Comparison of ENCODE assay signal across 12 cellular contexts in the genomic region with DNA sequence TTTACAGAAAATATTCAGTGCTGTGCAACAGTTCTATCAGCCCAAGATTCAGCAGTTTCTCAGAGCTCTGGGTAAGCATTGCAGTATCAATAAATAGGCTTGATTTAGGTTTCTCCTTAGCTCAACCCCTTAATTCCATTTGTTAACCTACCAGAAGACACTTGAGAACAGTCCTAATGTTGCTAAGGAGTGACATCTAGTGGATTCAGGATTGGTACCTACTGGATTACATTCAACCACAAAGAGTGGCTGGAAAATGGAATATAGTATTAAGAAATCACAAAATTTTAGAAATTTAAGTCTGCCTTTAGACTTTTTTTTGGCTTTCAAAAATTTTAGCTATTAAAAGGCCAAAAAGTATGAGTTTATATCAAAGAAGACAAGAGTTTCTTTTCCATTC. TPM values are rescaled to one million over a fixed set of nuclear protein-coding genes. Genes with fewer than 3 reads are reported as not detected.
DNase-seq lines count a peak whose midpoint lies in the region; ATAC-seq lines count a peak whose summit lies in the region.
"Had no signal": no experiment of that assay in that cellular context is flagged by ENCODE, and none has a peak within 500 bp of the region (broad histone marks: within the 10 kb centered on the region; RNA-seq: fewer than 3 reads in every experiment).

No MANE protein-coding gene starts in this region.

- peaks cover 35% of the 10 kb centered on the region for H3K4me1 Mint-ChIP-seq in activated CD4-positive, alpha-beta T cell treated with anti-CD3 and anti-CD28 coated beads, Interleukin-2, amount 10 ng/mL, durations not matched to agents 24 days and 14 days
- H3K4me1 Mint-ChIP-seq: H9 had no signal

- in situ Hi-C loops in SK-MEL-5 (cut with HindIII; ENCODE audit: low pct_unique_long_range_greater_than_20kb, low sequenced_read_pairs): no loop called here

- H3K4me3 ChIP-seq in skeletal muscle cell (ENCODE audit: low read depth, low read length): no peak overlapping the region
- H3K4me3 ChIP-seq: BLaER1 had no signal

- no peak for ATAC-seq in activated naive CD4-positive, alpha-beta T cell treated with anti-CD3 and anti-CD28 coated beads, Interleukin-2, amount 50 U/mL, for 72 hours

- no peaks in the 10 kb centered on the region for H3K27me3 Mint-ChIP-seq in activated CD4-positive, alpha-beta T cell treated with anti-CD3 and anti-CD28 coated beads, Interleukin-2, amount 10 ng/mL, durations not matched to agents 24 days and 14 days
- H3K27me3 Mint-ChIP-seq: dendritic cell treated with granulocyte-macrophage colony-stimulating factor and Interleukin-4, amounts not matched to agents 40 ng/mL and 50 ng/mL, for 4 days had no signal

- peaks cover 71% of the 10 kb centered on the region for H3K36me3 Mint-ChIP-seq in activated CD4-positive, alpha-beta T cell treated with anti-CD3 and anti-CD28 coated beads, Interleukin-2, amount 10 ng/mL, durations not matched to agents 24 days and 14 days (ENCODE audit: low read depth)
- H3K36me3 Mint-ChIP-seq in activated naive CD4-positive, alpha-beta T cell treated with anti-CD3 and anti-CD28 coated beads, Interleukin-2, amount 50 U/mL, for 72 hours: peaks cover 39 to 55% of the 10 kb centered on the region in 2 donors

- intact Hi-C loops in activated CD4-positive, alpha-beta T cell treated with anti-CD3 and anti-CD28 coated beads, Interleukin-2, amount 10 ng/mL, durations not matched to agents 24 days and 14 days (cut with micrococcal nuclease): no loop called here

- H3K27ac Mint-ChIP-seq in activated CD4-positive, alpha-beta T cell treated with anti-CD3 and anti-CD28 coated beads, Interleukin-2, amount 10 ng/mL, durations not matched to agents 24 days and 14 days: peak overlapping the region; percentile 86
- no peak overlapping the region for H3K27ac Mint-ChIP-seq in activated naive CD4-positive, alpha-beta T cell treated with anti-CD3 and anti-CD28 coated beads, Interleukin-2, amount 50 U/mL, for 72 hours
- H3K27ac Mint-ChIP-seq: dendritic cell treated with granulocyte-macrophage colony-stimulating factor and Interleukin-4, amounts not matched to agents 40 ng/mL and 50 ng/mL, for 4 days; H9 had no signal

- no peak overlapping the region for H3K4me3 Mint-ChIP-seq in activated CD4-positive, alpha-beta T cell treated with anti-CD3 and anti-CD28 coated beads, Interleukin-2, amount 10 ng/mL, durations not matched to agents 24 days and 14 days
- H3K4me3 Mint-ChIP-seq: dendritic cell treated with granulocyte-macrophage colony-stimulating factor and Interleukin-4, amounts not matched to agents 40 ng/mL and 50 ng/mL, for 4 days; H9 had no signal

- no peak for DNase-seq in activated CD4-positive, alpha-beta T cell treated with anti-CD3 and anti-CD28 coated beads, Interleukin-2, amount 10 ng/mL, durations not matched to agents 24 days and 14 days
- DNase-seq in activated CD4-positive, alpha-beta T cell treated with anti-CD3 and anti-CD28 coated beads, Interleukin-2, amount 50 U/mL, for 1 hour: no peak
- DNase-seq in SK-MEL-5 (ENCODE audit: low read depth, low spot score) (peak; percentile 66), fibroblast of peridontal ligament (ENCODE audit: extremely low read depth) (peak; percentile 69), skeletal muscle cell (ENCODE audit: low read depth) (peak; percentile 13), MV-4-11 (lab: John Stamatoyannopoulos, UW) (no peak)
- no peak for DNase-seq in activated naive CD4-positive, alpha-beta T cell treated with anti-CD3 and anti-CD28 coated beads, Interleukin-2, amount 50 U/mL, for 72 hours (ENCODE audit: low spot score in 2 of 2)
- no peak for DNase-seq in stimulated activated CD4-positive, alpha-beta T cell treated with anti-CD3 and anti-CD28 coated beads, Interleukin-4, amount 100 ng/mL, for 24 hours
- DNase-seq: activated CD8-positive, alpha-beta memory T cell treated with anti-CD3 and anti-CD28 coated beads for 24 hours; H9 had no signal

- no peaks in the 10 kb centered on the region for H3K9me3 Mint-ChIP-seq in activated CD4-positive, alpha-beta T cell treated with anti-CD3 and anti-CD28 coated beads, Interleukin-2, amount 10 ng/mL, durations not matched to agents 24 days and 14 days
- no peaks in the 10 kb centered on the region for H3K9me3 Mint-ChIP-seq in activated naive CD4-positive, alpha-beta T cell treated with anti-CD3 and anti-CD28 coated beads, Interleukin-2, amount 50 U/mL, for 72 hours
- H3K9me3 Mint-ChIP-seq: dendritic cell treated with granulocyte-macrophage colony-stimulating factor and Interleukin-4, amounts not matched to agents 40 ng/mL and 50 ng/mL, for 4 days had no signal

RNA-seq across cellular contexts. Expression of a gene that starts 34.7 kb away (rescaled TPM):
- total RNA-seq in activated CD4-positive, alpha-beta T cell treated with anti-CD3 and anti-CD28 coated beads, Interleukin-2, amount 10 ng/mL, durations not matched to agents 24 days and 14 days: 124 and 134 TPM in 2 replicates
- total RNA-seq in SK-MEL-5 (2014; rRNA removed; shearing (Covaris generic)): 35.7 and 42.2 TPM in 2 replicates
- 34.8 and 43.5 TPM in 2 replicates for polyA plus RNA-seq in SK-MEL-5 (2015; cell fraction: cytosol; rRNA removed)
- polyA plus RNA-seq in SK-MEL-5 (2015; cell fraction: nucleus; rRNA removed): 263 and 271 TPM in 2 replicates
- 10 to 100 TPM; 76.1 to 83.7 TPM for total RNA-seq in activated naive CD4-positive, alpha-beta T cell treated with anti-CD3 and anti-CD28 coated beads, Interleukin-2, amount 50 U/mL, for 72 hours

RNA-seq across cellular contexts. Expression of a gene that starts 56.1 kb away (rescaled TPM):
- total RNA-seq in activated CD4-positive, alpha-beta T cell treated with anti-CD3 and anti-CD28 coated beads, Interleukin-2, amount 10 ng/mL, durations not matched to agents 24 days and 14 days: 189 and 210 TPM in 2 replicates
- 57.6 and 64.5 TPM in 2 replicates for total RNA-seq in SK-MEL-5 (2014; rRNA removed; shearing (Covaris generic))
- polyA plus RNA-seq in SK-MEL-5 (2015; cell fraction: cytosol; rRNA removed): 38.1 and 51.9 TPM in 2 replicates
- 330 and 356 TPM in 2 replicates for polyA plus RNA-seq in SK-MEL-5 (2015; cell fraction: nucleus; rRNA removed)
- 100 to 1,000 TPM; 255 to 290 TPM for total RNA-seq in activated naive CD4-positive, alpha-beta T cell treated with anti-CD3 and anti-CD28 coated beads, Interleukin-2, amount 50 U/mL, for 72 hours

Comparison
In these comparisons a context has a peak if more than half of its experiments do, and no peak if none do; other contexts are left out.
1. DNase-seq: peak in SK-MEL-5 (single experiment), fibroblast of peridontal ligament (single experiment) and skeletal muscle cell (single experiment); none in activated CD4-positive, alpha-beta T cell treated with anti-CD3 and anti-CD28 coated beads, Interleukin-2, amount 10 ng/mL, durations not matched to agents 24 days and 14 days (single experiment), activated CD4-positive, alpha-beta T cell treated with anti-CD3 and anti-CD28 coated beads, Interleukin-2, amount 50 U/mL, for 1 hour (single experiment), MV-4-11 (single experiment), activated naive CD4-positive, alpha-beta T cell treated with anti-CD3 and anti-CD28 coated beads, Interleukin-2, amount 50 U/mL, for 72 hours (0 of 2) and stimulated activated CD4-positive, alpha-beta T cell treated with anti-CD3 and anti-CD28 coated beads, Interleukin-4, amount 100 ng/mL, for 24 hours (single experiment).